ENCODE assay signal across 26 cellular contexts in the genomic region with DNA sequence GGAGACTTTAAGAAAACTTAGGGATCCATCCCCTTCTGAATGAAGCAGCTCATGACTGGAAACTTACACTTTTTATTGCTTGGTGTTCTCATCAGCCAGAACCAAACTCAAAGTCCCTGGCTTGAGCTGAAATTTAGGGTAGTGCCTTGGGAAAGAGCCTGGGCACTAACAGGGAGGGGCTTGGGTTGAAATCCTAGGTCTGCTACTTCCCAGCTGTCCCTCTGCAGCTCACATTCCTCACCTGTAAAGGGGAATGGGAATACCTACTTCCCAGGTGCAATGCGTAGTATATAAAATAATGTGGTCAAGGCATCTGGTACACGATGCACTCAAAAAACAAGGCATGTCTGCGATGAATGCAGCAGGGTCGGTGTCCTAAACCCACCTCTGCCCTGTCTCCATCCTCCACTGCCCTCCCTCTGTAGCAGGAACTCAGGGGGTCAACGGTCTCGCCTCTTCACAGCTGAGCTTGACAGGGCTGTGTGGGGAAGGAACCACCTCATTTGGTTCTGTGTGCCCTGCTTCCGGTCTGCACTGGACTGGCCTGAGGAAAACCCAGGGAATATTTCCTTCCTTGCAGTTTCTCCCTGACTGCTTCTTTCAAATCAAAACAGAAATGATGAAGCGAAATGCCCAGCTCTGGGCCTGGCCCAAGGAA.
"Had no signal": no experiment of that assay in that cellular context is flagged by ENCODE, and none has a peak within 500 bp of the region (broad histone marks: within the 10 kb centered on the region; RNA-seq: fewer than 3 reads in every experiment).

No MANE protein-coding gene starts in this region.

- H3K9me3 Mint-ChIP-seq: activated CD8-positive, alpha-beta T cell treated with anti-CD3 and anti-CD28 coated beads for 36 hours; activated naive CD4-positive, alpha-beta T cell treated with anti-CD3 and anti-CD28 coated beads for 36 hours; activated T-helper 17 cell treated with anti-CD3 and anti-CD28 coated beads, Interleukin-2, amount 50 U/mL, for 72 hours; brain; T-cell had no signal

- H3K4me3 Mint-ChIP-seq: activated CD8-positive, alpha-beta T cell treated with anti-CD3 and anti-CD28 coated beads for 36 hours; activated naive CD4-positive, alpha-beta T cell treated with anti-CD3 and anti-CD28 coated beads for 36 hours; activated naive CD8-positive, alpha-beta T cell; activated T-helper 17 cell treated with anti-CD3 and anti-CD28 coated beads, Interleukin-2, amount 50 U/mL, for 72 hours; brain; T-cell had no signal

- H3K4me3 ChIP-seq: K562, SK-N-MC had no signal

- DNase-seq: activated CD4-positive, alpha-beta T cell treated with anti-CD3 and anti-CD28 coated beads for 4 hours; activated CD8-positive, alpha-beta T cell treated with anti-CD3 and anti-CD28 coated beads for 36 hours; activated gamma-delta T cell; activated naive CD4-positive, alpha-beta T cell treated with anti-CD3 and anti-CD28 coated beads for 36 hours; activated T-cell treated with anti-CD3 and anti-CD28 coated beads for 4 hours; activated T-cell treated with anti-CD3 and anti-CD28 coated beads, Interleukin-2, amount 50 U/mL, for 48 hours; amygdala; Karpas-422; MM.1S; NCI-H1105; NCI-H1436; NCI-H1694 treated with DMSO at 0.1 percent for 48 hours; NCI-H2029 treated with DMSO at 0.1 percent for 48 hours; NCI-H345; NCI-H510A; NCI-H526 treated with DMSO at 0.1 percent for 48 hours; NCI-H82; SIG-M5; T-cell; T-helper 2 cell had no signal

- H3K27me3 Mint-ChIP-seq: activated CD8-positive, alpha-beta T cell treated with anti-CD3 and anti-CD28 coated beads for 36 hours; activated naive CD8-positive, alpha-beta T cell had no signal

- H3K4me1 Mint-ChIP-seq: activated T-helper 17 cell treated with anti-CD3 and anti-CD28 coated beads, Interleukin-2, amount 50 U/mL, for 72 hours; T-cell had no signal

- ATAC-seq: activated CD8-positive, alpha-beta T cell treated with anti-CD3 and anti-CD28 coated beads for 36 hours; activated T-helper 17 cell treated with anti-CD3 and anti-CD28 coated beads, Interleukin-2, amount 50 U/mL, for 72 hours; K562; T-cell had no signal

- H3K27ac Mint-ChIP-seq: activated CD8-positive, alpha-beta T cell treated with anti-CD3 and anti-CD28 coated beads for 36 hours; activated naive CD4-positive, alpha-beta T cell treated with anti-CD3 and anti-CD28 coated beads for 36 hours; activated naive CD8-positive, alpha-beta T cell; activated T-helper 17 cell treated with anti-CD3 and anti-CD28 coated beads, Interleukin-2, amount 50 U/mL, for 72 hours; T-cell had no signal

- H3K36me3 Mint-ChIP-seq: activated naive CD8-positive, alpha-beta T cell; brain; T-cell had no signal

- H3K27ac ChIP-seq: SK-N-MC, VCaP had no signal
